In the genomic region with DNA sequence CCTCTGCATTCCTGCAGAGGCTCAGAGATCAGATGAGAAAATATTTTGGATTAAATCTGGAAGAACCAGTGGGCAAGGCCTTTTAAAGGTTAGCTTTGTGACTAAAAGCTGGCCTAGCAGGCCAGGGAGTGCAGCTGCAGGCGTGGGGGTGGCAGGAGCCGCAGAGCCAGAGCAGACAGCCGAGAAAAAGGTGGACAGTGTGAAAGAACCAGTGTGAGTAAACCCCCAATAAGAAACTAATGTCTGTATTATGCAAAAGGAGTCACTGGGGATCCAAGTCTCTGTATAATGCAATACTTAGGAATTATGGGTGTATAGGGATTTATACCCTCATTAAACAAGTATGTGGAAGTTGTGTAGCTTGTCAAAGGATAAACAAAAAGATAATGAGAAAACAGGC, we compare ENCODE assay signal across 18 cellular contexts. TPM values are rescaled to one million over a fixed set of nuclear protein-coding genes. Genes with fewer than 3 reads are reported as not detected.
DNase-seq lines count a peak whose midpoint lies in the region; ATAC-seq and TF ChIP-seq lines count a peak whose summit lies in the region.
"Had no signal": no experiment of that assay in that cellular context is flagged by ENCODE, and none has a peak within 500 bp of the region (broad histone marks: within the 10 kb centered on the region; RNA-seq: fewer than 3 reads in every experiment).

No MANE protein-coding gene starts in this region.

- H3K4me1 ChIP-seq in osteoblast (ENCODE audit: insufficient read depth, low read length) (peaks cover 13% of the 10 kb centered on the region), transverse colon (peaks cover 0 to 5% (median 4%) of the 10 kb centered on the region in 4 donors)
- H3K4me1 ChIP-seq: spleen had no signal

- WGBS in transverse colon (ENCODE audit: low coverage in 1 of 2), 2 donors: 33 to 35% methylated on average over 1 to 3 of the region's 3 CpGs

- H3K4me3 ChIP-seq in GM06990 (replicated peaks; ENCODE audit: low read depth, low read length) (no peak overlapping the region), osteoblast (ENCODE audit: insufficient read depth, low read length) (no peak overlapping the region), transverse colon (no peak overlapping the region)
- H3K4me3 ChIP-seq: BLaER1 treated with 17β-estradiol and CSF1 and Interleukin-3, amounts not matched to agents 10 nM and 100 nM; spleen had no signal

- no peaks in the 10 kb centered on the region for H3K79me2 ChIP-seq in osteoblast (ENCODE audit: insufficient read depth, low read length)

- TF ChIP-seq EP300 in transverse colon (IDR thresholded peaks at IDR 0.05; ENCODE audit: low read depth): no peak

- H3K27ac ChIP-seq in osteoblast (ENCODE audit: low read depth, low read length): peak overlapping the region; percentile 17
- H3K27ac ChIP-seq in transverse colon: no peak overlapping the region
- H3K27ac ChIP-seq: BLaER1 treated with 17β-estradiol and CSF1 and Interleukin-3, amounts not matched to agents 10 nM and 100 nM; spleen had no signal

- H3K9me3 ChIP-seq in osteoblast (ENCODE audit: low read depth, low read length) (no peaks in the 10 kb centered on the region), transverse colon (no peaks in the 10 kb centered on the region)

- TF ChIP-seq CTCF in GM06990 (IDR thresholded peaks at IDR 0.05; ENCODE audit: insufficient read depth, low read length, poor library complexity, severe bottlenecking) (no peak), osteoblast (IDR thresholded peaks at IDR 0.05; ENCODE audit: extremely low read depth, low read depth, low read length) (no peak), transverse colon (IDR thresholded peaks at IDR 0.05) (no peak)

- DNase-seq in GM06990 (ENCODE audit: extremely low read depth, insufficient read length): peak; percentile 72
- peak; percentile 33 for DNase-seq in amniotic epithelial cell (ENCODE audit: low read depth)
- peak; percentile 51 for DNase-seq in osteoblast (ENCODE audit: insufficient read length, low spot score, missing footprints)
- DNase-seq in transverse colon: no peak
- no peak for DNase-seq in effector CD4-positive, alpha-beta T cell
- DNase-seq: activated CD4-positive, alpha-beta T cell treated with anti-CD3 and anti-CD28 coated beads, Interleukin-2, amount 10 ng/mL, durations not matched to agents 7 days and 5 days; activated T-cell treated with anti-CD3 and anti-CD28 coated beads, Interleukin-2, amount 50 U/mL, for 4 hours; kidney; NCI-H1048; NK-92 treated with Interleukin-12 subunit alpha and Interleukin-12 subunit beta, amount 100 ng/mL, for 24 hours; SIG-M5; spleen had no signal

- TF ChIP-seq POLR2A in transverse colon (IDR thresholded peaks at IDR 0.05): no peak

- ATAC-seq in HG02759 (IDR thresholded peaks at IDR 0.05; ENCODE audit: unreplicated experiment): peak; percentile 77
- ATAC-seq in HG03469 (IDR thresholded peaks at IDR 0.05; ENCODE audit: unreplicated experiment): no peak
- ATAC-seq in GM18858 (IDR thresholded peaks at IDR 0.05; ENCODE audit: unreplicated experiment): no peak
- ATAC-seq: HepG2 had no signal

- intact Hi-C loops in transverse colon (cut with DNase I; ENCODE audit: low total_unique reads): no loop called here

- H3K27me3 ChIP-seq in GM06990 (replicated peaks; ENCODE audit: control insufficient read depth, insufficient read depth, low read length) (no peaks in the 10 kb centered on the region), osteoblast (ENCODE audit: insufficient read depth, low read length) (no peaks in the 10 kb centered on the region), transverse colon (no peaks in the 10 kb centered on the region)
- H3K27me3 ChIP-seq: BLaER1 treated with 17β-estradiol and CSF1 and Interleukin-3, amounts not matched to agents 10 nM and 100 nM had no signal

- no peaks in the 10 kb centered on the region for H4K20me1 ChIP-seq in osteoblast (ENCODE audit: insufficient read depth, low read length)
- H4K20me1 ChIP-seq: BLaER1 treated with 17β-estradiol and CSF1 and Interleukin-3, amounts not matched to agents 10 nM and 100 nM had no signal

- in situ Hi-C loops in transverse colon (cut with MboI; ENCODE audit: low pct_ligation_motif_present in 1 of 4, low pct_unique_long_range_greater_than_20kb in 1 of 4, low sequenced_read_pairs in 3 of 4): no loop called here

- H3K36me3 ChIP-seq in GM06990 (ENCODE audit: control insufficient read depth, insufficient read depth, low read length) (no peaks in the 10 kb centered on the region), osteoblast (ENCODE audit: insufficient read depth, low read length) (no peaks in the 10 kb centered on the region), transverse colon (no peaks in the 10 kb centered on the region)
- H3K36me3 ChIP-seq: BLaER1 treated with 17β-estradiol and CSF1 and Interleukin-3, amounts not matched to agents 10 nM and 100 nM; spleen had no signal

- H2AFZ ChIP-seq in osteoblast (ENCODE audit: low read length): no peak overlapping the region

- H3K4me2 ChIP-seq in osteoblast (ENCODE audit: insufficient read depth, low read length): peak overlapping the region; percentile 23

RNA-seq across cellular contexts. Expression of gene SPACA3, which starts 21.4 kb away (rescaled TPM):
- not detected in 2 replicates for total RNA-seq in osteoblast
- total RNA-seq in transverse colon: not detected
- total RNA-seq: activated CD4-positive, alpha-beta T cell treated with anti-CD3 and anti-CD28 coated beads, Interleukin-2, amount 10 ng/mL, durations not matched to agents 7 days and 5 days; activated T-cell treated with anti-CD3 and anti-CD28 coated beads, Interleukin-2, amount 50 U/mL, for 4 hours; HepG2; kidney; mononuclear cell; spleen had no signal

RNA-seq across cellular contexts. Expression of gene TMEM98, which starts 42.3 kb away (rescaled TPM):
- total RNA-seq in osteoblast: 103 and 121 TPM in 2 replicates
- total RNA-seq in transverse colon: 100 to 1,000 TPM in 3 of 4 donors, 10 to 100 TPM in 1; 70.7 to 219 (median 175) TPM
- total RNA-seq: mononuclear cell had no signal

Comparison
In these comparisons a context has a peak if more than half of its experiments do, and no peak if none do; other contexts are left out.
1. DNase-seq: peak in GM06990 (single experiment), amniotic epithelial cell (single experiment) and osteoblast (single experiment); none in transverse colon (single experiment) and effector CD4-positive, alpha-beta T cell (single experiment).